ENCODE assay signal across 8 cellular contexts in the genomic region with DNA sequence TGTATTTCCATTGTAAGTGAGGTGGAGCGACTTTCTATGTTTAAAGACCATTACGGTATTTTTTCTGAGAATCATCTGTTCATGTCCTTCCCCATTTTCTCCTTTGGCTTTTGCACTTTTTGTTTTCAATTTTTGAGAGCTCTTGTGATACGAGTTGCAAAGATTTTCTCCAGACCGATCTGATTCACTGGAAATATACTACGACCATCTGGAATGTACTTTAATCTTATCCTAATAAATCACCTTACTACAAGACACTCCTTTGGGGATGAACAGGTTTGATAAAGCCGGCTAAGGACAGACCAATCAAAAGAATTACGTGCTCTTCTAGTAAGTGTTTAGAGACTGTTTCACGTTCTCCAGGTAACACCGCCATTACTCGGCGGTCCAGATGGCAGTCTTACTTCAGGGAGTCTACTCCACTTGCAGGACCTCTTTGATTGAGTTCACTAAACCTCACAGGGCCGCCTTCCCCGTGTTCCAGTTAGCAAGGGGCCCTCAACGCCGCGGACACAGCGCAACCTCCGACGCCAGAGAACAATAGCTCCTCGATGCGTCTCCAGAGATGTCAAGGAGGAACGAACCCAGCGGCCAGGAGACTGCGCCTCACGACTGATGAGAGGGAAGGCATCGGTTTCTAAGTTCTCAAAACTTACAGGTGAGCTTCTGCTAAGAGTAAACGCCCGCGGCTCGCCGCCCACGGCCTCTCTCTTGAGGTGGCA. TPM values are rescaled to one million over a fixed set of nuclear protein-coding genes. Genes with fewer than 3 reads are reported as not detected.
DNase-seq lines count a peak whose midpoint lies in the region; ATAC-seq, FAIRE-seq and TF ChIP-seq lines count a peak whose summit lies in the region.

No MANE protein-coding gene starts in this region.

- DNase-seq in GM06990 (ENCODE audit: extremely low read depth, insufficient read length), result no peak
- peak; percentile 70 for DNase-seq in NCI-H2171 (lab: John Stamatoyannopoulos, UW)
- no peak for DNase-seq in choroid plexus epithelial cell (ENCODE audit: low read depth)
- no peak for DNase-seq in urothelium cell line (ENCODE audit: low spot score)
- no peak for DNase-seq in activated CD8-positive, alpha-beta memory T cell treated with anti-CD3 and anti-CD28 coated beads, Interleukin-2, amount 50 U/mL, for 48 hours
- no peak for DNase-seq in NCI-H2107 treated with DMSO at 0.1 percent for 48 hours (lab: John Stamatoyannopoulos, UW; ENCODE audit: unreplicated experiment)

- TF ChIP-seq CTCF in GM06990 (IDR thresholded peaks at IDR 0.05; ENCODE audit: insufficient read depth, low read length, poor library complexity, severe bottlenecking) (no peak), choroid plexus epithelial cell (conservative IDR thresholded peaks at IDR 0.05; ENCODE audit: low read depth, low read length) (no peak)

- no peaks in the 10 kb centered on the region for H3K9me3 ChIP-seq in mononuclear cell (ENCODE audit: low read depth, low read length)

- ATAC-seq in GM21825 (IDR thresholded peaks at IDR 0.05; ENCODE audit: unreplicated experiment), result peak; percentile 26

- no peak for FAIRE-seq in urothelium cell line (lab: Jason Lieb, UNC)

- H3K4me1 ChIP-seq in mononuclear cell (ENCODE audit: insufficient read depth, low read length), result peaks cover 42% of the 10 kb centered on the region

- H3K4me3 ChIP-seq in GM06990 (replicated peaks; ENCODE audit: low read depth, low read length), result peak overlapping the region; percentile 96
- peak overlapping the region; percentile 90 for H3K4me3 ChIP-seq in choroid plexus epithelial cell (ENCODE audit: low read depth, low read length)
- peak overlapping the region; percentile 89 for H3K4me3 ChIP-seq in mononuclear cell (ENCODE audit: low read length)

- H3K36me3 ChIP-seq in GM06990 (ENCODE audit: control insufficient read depth, insufficient read depth, low read length), result no peaks in the 10 kb centered on the region; the same call in none of the 2 replicates

- no peaks in the 10 kb centered on the region for H3K27me3 ChIP-seq in GM06990 (replicated peaks; ENCODE audit: control insufficient read depth, insufficient read depth, low read length)
- no peaks in the 10 kb centered on the region for H3K27me3 ChIP-seq in mononuclear cell (ENCODE audit: insufficient read depth, low read length)

RNA-seq across cellular contexts. Expression of a gene that starts 0.9 kb away (rescaled TPM):
- 267 TPM for total RNA-seq in mononuclear cell

RNA-seq across cellular contexts. Expression of a gene that starts 33.3 kb away (rescaled TPM):
- total RNA-seq in mononuclear cell, result 932 TPM

RNA-seq across cellular contexts. Expression of a gene that starts 35.5 kb away (rescaled TPM):
- total RNA-seq in mononuclear cell, result 10.5 TPM
